Comparison of ENCODE assay signal across 8 cellular contexts in genomic region chr2:222656544-222657446, GRCh38. TPM values are rescaled to one million over a fixed set of nuclear protein-coding genes. Genes with fewer than 3 reads are reported as not detected.
DNase-seq lines count a peak whose midpoint lies in the region; ATAC-seq and TF ChIP-seq lines count a peak whose summit lies in the region.

No MANE protein-coding gene starts in this region.

- ATAC-seq in GM19043 (IDR thresholded peaks at IDR 0.05; ENCODE audit: low read depth, unreplicated experiment) (peak; percentile 19), HG03342 (IDR thresholded peaks at IDR 0.05; ENCODE audit: unreplicated experiment) (peak; percentile 21)
- peak; percentile 14 for ATAC-seq in activated CD8-positive, alpha-beta T cell treated with anti-CD3 and anti-CD28 coated beads, Interleukin-2, amount 10 ng/mL, durations not matched to agents 7 days and 5 days
- peak; percentile 14 for ATAC-seq in stimulated activated naive CD8-positive, alpha-beta T cell treated with anti-CD3 and anti-CD28 coated beads, Interleukin-15, Interleukin-2, amounts not matched to agents 100 U/mL and 50 U/mL, for 24 hours

- H3K9ac ChIP-seq in iPS-15b (ENCODE audit: low read depth, low read length), result peak overlapping the region; percentile 77

- CTCF ChIA-PET in AG04450 (lab: Charles Lee), result interaction anchor here (1.6 kb wide), 1 partner anchor 339 kb away, joined by 4 read pairs; no protein-coding TSS in a partner anchor
- CTCF ChIA-PET in activated CD8-positive, alpha-beta T cell treated with anti-CD3 and anti-CD28 coated beads, Interleukin-2, amount 10 ng/mL, durations not matched to agents 7 days and 5 days (lab: Charles Lee), result no interaction called here

- DNase-seq in AG04450 (ENCODE audit: low read depth, low spot score) (no peak), NCI-H2107 treated with DMSO at 0.1 percent for 48 hours (lab: John Stamatoyannopoulos, UW; ENCODE audit: unreplicated experiment) (no peak)
- no peak for DNase-seq in activated CD8-positive, alpha-beta T cell treated with anti-CD3 and anti-CD28 coated beads, Interleukin-2, amount 10 ng/mL, durations not matched to agents 7 days and 5 days
- no peak for DNase-seq in stimulated activated naive CD8-positive, alpha-beta T cell treated with anti-CD3 and anti-CD28 coated beads, Interleukin-15, Interleukin-2, amounts not matched to agents 100 U/mL and 50 U/mL, for 24 hours
- DNase-seq in stimulated activated CD4-positive, alpha-beta T cell treated with anti-CD3 and anti-CD28 coated beads, Interleukin-4, amount 100 ng/mL, for 1 hour, result no peak

- peak overlapping the region; percentile 96 for H3K4me3 ChIP-seq in AG04450 (ENCODE audit: low read depth, low read length)
- peak overlapping the region; percentile 92 for H3K4me3 ChIP-seq in iPS-15b (ENCODE audit: low read depth, low read length)

- H3K27ac ChIP-seq in AG04450 (ENCODE audit: low read depth, low read length), result no peak overlapping the region

- H3K36me3 ChIP-seq in iPS-15b (ENCODE audit: control insufficient read depth, insufficient read depth, low read length), result no peaks in the 10 kb centered on the region

- H3K27ac Mint-ChIP-seq in activated CD8-positive, alpha-beta T cell treated with anti-CD3 and anti-CD28 coated beads, Interleukin-2, amount 10 ng/mL, durations not matched to agents 7 days and 5 days, result peak overlapping the region; percentile 99

- no peaks in the 10 kb centered on the region for H3K27me3 Mint-ChIP-seq in activated CD8-positive, alpha-beta T cell treated with anti-CD3 and anti-CD28 coated beads, Interleukin-2, amount 10 ng/mL, durations not matched to agents 7 days and 5 days (ENCODE audit: low read depth)

- peaks cover 9% of the 10 kb centered on the region for H3K36me3 Mint-ChIP-seq in activated CD8-positive, alpha-beta T cell treated with anti-CD3 and anti-CD28 coated beads, Interleukin-2, amount 10 ng/mL, durations not matched to agents 7 days and 5 days (ENCODE audit: low read depth)

- H3K4me1 Mint-ChIP-seq in activated CD8-positive, alpha-beta T cell treated with anti-CD3 and anti-CD28 coated beads, Interleukin-2, amount 10 ng/mL, durations not matched to agents 7 days and 5 days (ENCODE audit: low read depth), result peaks cover 29% of the 10 kb centered on the region

- POLR2A ChIA-PET in AG04450 (lab: Yijun Ruan, JAX), result interaction anchor here (1.5 kb wide), 1 partner anchor 248 kb away, joined by 3 read pairs; no protein-coding TSS in a partner anchor
- POLR2A ChIA-PET in activated CD8-positive, alpha-beta T cell treated with anti-CD3 and anti-CD28 coated beads, Interleukin-2, amount 10 ng/mL, durations not matched to agents 7 days and 5 days (lab: Charles Lee), result interaction anchor here (1.1 kb wide), 1 partner anchor 1288 kb away, joined by 3 read pairs; no protein-coding TSS in a partner anchor

- peak overlapping the region; percentile 94 for H3K4me3 Mint-ChIP-seq in activated CD8-positive, alpha-beta T cell treated with anti-CD3 and anti-CD28 coated beads, Interleukin-2, amount 10 ng/mL, durations not matched to agents 7 days and 5 days

- no peaks in the 10 kb centered on the region; the same call in 1 of the 2 replicates for H3K9me3 ChIP-seq in AG04450 (ENCODE audit: control insufficient read depth, insufficient read depth, low read length)
- H3K9me3 ChIP-seq in iPS-15b (ENCODE audit: control insufficient read depth, insufficient read depth, low read length), result no peaks in the 10 kb centered on the region

- no peaks in the 10 kb centered on the region for H3K9me3 Mint-ChIP-seq in activated CD8-positive, alpha-beta T cell treated with anti-CD3 and anti-CD28 coated beads, Interleukin-2, amount 10 ng/mL, durations not matched to agents 7 days and 5 days (ENCODE audit: insufficient read depth)

- no peaks in the 10 kb centered on the region for H3K4me1 ChIP-seq in iPS-15b (ENCODE audit: control insufficient read depth, insufficient read depth, low read length)

- no peak for TF ChIP-seq CTCF in AG04450 (IDR thresholded peaks at IDR 0.05; ENCODE audit: low read depth, low read length)

- H3K27me3 ChIP-seq in AG04450 (ENCODE audit: control insufficient read depth, insufficient read depth, low read length) (no peaks in the 10 kb centered on the region), iPS-15b (ENCODE audit: control insufficient read depth, insufficient read depth, low read length) (no peaks in the 10 kb centered on the region)

RNA-seq across cellular contexts. Expression of gene FARSB, which starts 0.9 kb away (rescaled TPM):
- 26.8 and 32.6 TPM in 2 replicates for polyA plus RNA-seq in AG04450 (2011; rRNA removed)
- 14.6 and 19.2 TPM in 2 replicates for polyA minus RNA-seq in AG04450 (2011; rRNA and poly(A)+ RNA removed)
- 10 to 100 TPM; 26.9 to 28.0 TPM for total RNA-seq in activated CD8-positive, alpha-beta T cell treated with anti-CD3 and anti-CD28 coated beads, Interleukin-2, amount 10 ng/mL, durations not matched to agents 7 days and 5 days

RNA-seq across cellular contexts. Expression of gene MOGAT1, which starts 14.7 kb away (rescaled TPM):
- polyA plus RNA-seq in AG04450 (2011; rRNA removed), result not detected in 2 replicates
- polyA minus RNA-seq in AG04450 (2011; rRNA and poly(A)+ RNA removed), result not detected in 2 replicates
- not detected for total RNA-seq in activated CD8-positive, alpha-beta T cell treated with anti-CD3 and anti-CD28 coated beads, Interleukin-2, amount 10 ng/mL, durations not matched to agents 7 days and 5 days
